In the genomic region with DNA sequence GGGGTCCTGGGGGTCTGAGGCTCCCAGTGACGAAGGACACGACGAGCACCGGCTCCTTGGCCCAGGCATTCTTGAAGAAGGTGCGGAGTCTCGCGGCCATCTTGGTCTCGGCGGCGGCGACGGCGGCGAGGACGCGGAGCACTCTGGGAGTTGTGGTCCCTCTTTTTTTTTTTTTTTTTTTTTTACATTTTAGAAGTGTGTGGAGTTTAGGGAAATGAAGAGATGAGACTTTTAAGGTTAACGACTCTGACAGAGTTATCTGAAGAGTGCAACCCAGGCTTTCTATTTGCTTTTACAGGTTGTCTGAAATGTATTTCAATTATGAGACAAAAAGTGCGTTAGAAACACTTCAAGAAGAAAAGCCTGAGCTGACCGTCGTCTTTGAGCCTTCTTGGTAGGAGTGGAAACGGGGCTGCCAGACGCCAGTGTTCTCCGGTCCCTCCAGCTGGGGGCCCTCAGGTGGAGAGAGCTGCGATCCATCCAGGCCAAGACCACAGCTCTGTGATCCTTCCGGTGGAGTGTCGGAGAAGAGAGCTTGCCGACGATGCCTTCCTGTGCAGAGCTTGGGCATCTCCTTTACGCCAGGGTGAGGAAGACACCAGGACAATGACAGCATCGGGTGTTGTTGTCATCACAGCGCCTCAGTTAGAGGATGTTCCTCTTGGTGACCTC, we compare ENCODE assay signal across 8 cellular contexts. TPM values are rescaled to one million over a fixed set of nuclear protein-coding genes. Genes with fewer than 3 reads are reported as not detected.
DNase-seq lines count a peak whose midpoint lies in the region; ATAC-seq, FAIRE-seq and TF ChIP-seq lines count a peak whose summit lies in the region.

No MANE protein-coding gene starts in this region.

- H3K27ac Mint-ChIP-seq in activated T-helper 17 cell treated with anti-CD3 and anti-CD28 coated beads, Interleukin-2, amount 50 U/mL, for 72 hours: no peak overlapping the region

- CTCF ChIA-PET in K562 (lab: Yijun Ruan, JAX; ENCODE audit: low intra/inter-chr PET ratio): no interaction called here

- H3K9ac ChIP-seq in K562 (ENCODE audit: insufficient read depth in 1 of 2, low read depth in 2 of 2, low read length in 2 of 2): peak overlapping the region; percentile 14 to 70; a peak in 2 of 4 replicates

- TF ChIP-seq RAD21 in K562 (CRISPR knock-in tag; conservative IDR thresholded peaks at IDR 0.05 in 1 of 2, IDR thresholded peaks at IDR 0.05 in 1 of 2): no peak

- BruUV-seq in K562 (replicated peaks; lab: Mats Ljungman, UMichigan): no TSS peak

- no peaks in the 10 kb centered on the region for H4K20me1 ChIP-seq in K562 (replicated peaks; ENCODE audit: control insufficient read depth, insufficient read depth, low read length)

- no peaks in the 10 kb centered on the region for H3K79me2 ChIP-seq in K562 (ENCODE audit: control insufficient read depth, insufficient read depth, low read length)

- peak; percentile 61 for TF ChIP-seq POLR2A in K562 (conservative IDR thresholded peaks at IDR 0.05)

- intact Hi-C loops in K562 (cut with micrococcal nuclease): no loop called here

- POLR2A ChIA-PET in K562 (lab: Yijun Ruan, JAX): interaction anchor here (1.3 to 1.7 kb wide), 2 partner anchors 23 to 60 kb away, joined by 3 to 5 read pairs; no protein-coding TSS in a partner anchor

- WGBS in K562 (ENCODE audit: insufficient coverage, low coverage, missing lambda C conversion rate): 16% methylated on average over 31 of the region's 31 CpGs
- WGBS in iPS DF 6.9 (ENCODE audit: insufficient coverage, insufficient read length): no CpG with 5 or more reads among the region's 31 CpGs

- H3K27ac ChIP-seq in K562 (ENCODE audit: extremely low read depth, low read depth, low read length) (no peak overlapping the region; the same call in 2 of the 3 replicates), iPS DF 6.9 (ENCODE audit: low read length) (no peak overlapping the region)

- H2AFZ ChIP-seq in K562 (ENCODE audit: low read depth, low read length): peak overlapping the region; percentile 89

- peak; percentile 37 for FAIRE-seq in K562 (lab: Jason Lieb, UNC)

- no peak overlapping the region for H3K4me3 Mint-ChIP-seq in activated T-helper 17 cell treated with anti-CD3 and anti-CD28 coated beads, Interleukin-2, amount 50 U/mL, for 72 hours

- DNase-seq in NCI-H510A treated with DMSO at 0.1 percent for 48 hours (lab: John Stamatoyannopoulos, UW) (peak; percentile 52), K562 (ENCODE audit: extremely low read depth in 1 of 4, low spot score in 3 of 4) (peak; percentile 57 to 74 (median 64)), iPS DF 6.9 (ENCODE audit: low read depth, low spot score) (peak; percentile 41), renal cortical epithelial cell (ENCODE audit: low read depth) (peak; percentile 31)
- DNase-seq in activated effector memory CD4-positive, alpha-beta T cell treated with Interleukin-2 at 50 U/mL for 16 hours: no peak

- 0 out of 6 replicates have a peak, but pooled peaks of 1 of the 3 experiments have one; percentile 13 for TF ChIP-seq CTCF in K562 (IDR thresholded peaks at IDR 0.05 in 2 of 3, conservative IDR thresholded peaks at IDR 0.05 in 1 of 3; ENCODE audit: insufficient read depth in 2 of 3, low read depth in 1 of 3, low read length in 3 of 3)

- H3K9me1 ChIP-seq in K562 (ENCODE audit: control insufficient read depth, insufficient read depth, low read length): no peaks in the 10 kb centered on the region

- no peaks in the 10 kb centered on the region for H3K27me3 Mint-ChIP-seq in activated T-helper 17 cell treated with anti-CD3 and anti-CD28 coated beads, Interleukin-2, amount 50 U/mL, for 72 hours

- peak; percentile 70 for ATAC-seq in GM19043 (IDR thresholded peaks at IDR 0.05; ENCODE audit: low read depth, unreplicated experiment)
- ATAC-seq in K562: peak; percentile 93
- ATAC-seq in HG02610 (IDR thresholded peaks at IDR 0.05; ENCODE audit: unreplicated experiment): no peak
- ATAC-seq in activated T-helper 17 cell treated with anti-CD3 and anti-CD28 coated beads, Interleukin-2, amount 50 U/mL, for 72 hours (replicated peaks): no peak

- no peaks in the 10 kb centered on the region for H3K4me1 Mint-ChIP-seq in activated T-helper 17 cell treated with anti-CD3 and anti-CD28 coated beads, Interleukin-2, amount 50 U/mL, for 72 hours

- peak overlapping the region; percentile 80 for H3K4me2 ChIP-seq in K562 (ENCODE audit: insufficient read depth, low read length)

- TF ChIP-seq EP300 in K562 (IDR thresholded peaks at IDR 0.05; ENCODE audit: low read length): no peak

- in situ Hi-C loops in K562 (cut with MboI): no loop called here

- H3K9me3 Mint-ChIP-seq in activated T-helper 17 cell treated with anti-CD3 and anti-CD28 coated beads, Interleukin-2, amount 50 U/mL, for 72 hours: no peaks in the 10 kb centered on the region

- H3K36me3 ChIP-seq in K562 (ENCODE audit: control insufficient read depth, insufficient read depth, low read length) (no peaks in the 10 kb centered on the region), iPS DF 6.9 (ENCODE audit: control insufficient read depth, insufficient read depth, low read length) (no peaks in the 10 kb centered on the region)

- no peaks in the 10 kb centered on the region for H3K9me3 ChIP-seq in K562 (replicated peaks; ENCODE audit: control insufficient read depth, insufficient read depth, low read depth, low read length)
- no peaks in the 10 kb centered on the region for H3K9me3 ChIP-seq in iPS DF 6.9 (ENCODE audit: control insufficient read depth, insufficient read depth, low read length)

- H3K4me1 ChIP-seq in K562 (replicated peaks in 1 of 2; ENCODE audit: control insufficient read depth in 2 of 2, insufficient read depth in 2 of 2, low read length in 2 of 2) (peaks cover 0 to 6% of the 10 kb centered on the region in 2 experiments; a peak in 2 of 5 replicates), iPS DF 6.9 (ENCODE audit: control insufficient read depth, insufficient read depth, low read length) (no peaks in the 10 kb centered on the region)

- H3K27me3 ChIP-seq in K562 (ENCODE audit: control insufficient read depth in 2 of 2, insufficient read depth in 2 of 2, low read length in 2 of 2) (peaks cover 35 to 52% of the 10 kb centered on the region in 2 experiments), iPS DF 6.9 (ENCODE audit: control insufficient read depth, insufficient read depth, low read length) (no peaks in the 10 kb centered on the region)

- H3K4me3 ChIP-seq in K562 (peak overlapping the region; percentile 26), iPS DF 6.9 (ENCODE audit: low read length) (peak overlapping the region; percentile 0; the same call in 1 of the 2 replicates)

- H3K36me3 Mint-ChIP-seq in activated T-helper 17 cell treated with anti-CD3 and anti-CD28 coated beads, Interleukin-2, amount 50 U/mL, for 72 hours (ENCODE audit: low read depth): peaks cover 63% of the 10 kb centered on the region

RNA-seq across cellular contexts. Expression of a gene that starts 9.7 kb away (rescaled TPM):
- not detected in 2 replicates for total RNA-seq in K562 (2011; cell fraction: chromatin; rRNA removed; ENCODE audit: low replicate concordance)
- total RNA-seq in K562 (2011; cell fraction: nucleolus; rRNA removed): not detected in 2 replicates
- not detected in 2 replicates for total RNA-seq in K562 (2011; cell fraction: nucleoplasm; rRNA removed)
- total RNA-seq in K562 (2014; rRNA removed): not detected in 2 replicates
- total RNA-seq in K562 (2014; rRNA removed; fragmentation: Illumina TruSeq; extraction: Trizol): not detected in 2 replicates
- total RNA-seq in K562 (2015; rRNA removed; fragmentation: Illumina TruSeq; extraction: Trizol): not detected in 2 replicates
- total RNA-seq in K562 (2021): not detected in 2 replicates
- not detected in 2 replicates for polyA plus RNA-seq in K562 (2011; rRNA removed)
- not detected in 2 replicates for polyA plus RNA-seq in K562 (2011; cell fraction: cytosol; rRNA removed)
- polyA plus RNA-seq in K562 (2011; cell fraction: nucleus; rRNA removed): not detected in 2 replicates
- not detected in 2 replicates for polyA plus RNA-seq in K562 (2012)
- polyA plus RNA-seq in K562 (2014; fragmentation: Illumina TruSeq; extraction: Trizol): not detected in 2 replicates
- not detected for polyA plus RNA-seq in K562 (2014; fragmentation: Nextera tagmentation; extraction: Ambion mirVana)
- polyA plus RNA-seq in K562 (2014; rRNA removed): not detected in 2 replicates
- polyA minus RNA-seq in K562 (2011; rRNA and poly(A)+ RNA removed): not detected in 2 replicates
- not detected in 2 replicates for polyA minus RNA-seq in K562 (2011; cell fraction: cytosol; rRNA and poly(A)+ RNA removed)
- polyA minus RNA-seq in K562 (2011; cell fraction: nucleus; rRNA and poly(A)+ RNA removed): not detected in 2 replicates
- not detected in 2 replicates for total RNA-seq in renal cortical epithelial cell
- total RNA-seq in activated T-helper 17 cell treated with anti-CD3 and anti-CD28 coated beads, Interleukin-2, amount 50 U/mL, for 72 hours: not detected

RNA-seq across cellular contexts. Expression of a gene that starts 32.3 kb away (rescaled TPM):
- total RNA-seq in K562 (2011; cell fraction: chromatin; rRNA removed; ENCODE audit: low replicate concordance): 0.09 TPM in 1 of 2 replicates, not detected in the other
- total RNA-seq in K562 (2011; cell fraction: nucleolus; rRNA removed): not detected in 2 replicates
- total RNA-seq in K562 (2011; cell fraction: nucleoplasm; rRNA removed): not detected in 2 replicates
- total RNA-seq in K562 (2014; rRNA removed) (not detected in 2 replicates), K562 (2014; rRNA removed; fragmentation: Illumina TruSeq; extraction: Trizol) (not detected in 2 replicates), K562 (2015; rRNA removed; fragmentation: Illumina TruSeq; extraction: Trizol) (not detected in 2 replicates), K562 (2021) (not detected in 2 replicates), renal cortical epithelial cell (0.70 and 9.9 TPM in 2 replicates)
- polyA plus RNA-seq in K562 (2011; rRNA removed) (not detected in 2 replicates), K562 (2014; fragmentation: Illumina TruSeq; extraction: Trizol) (not detected in 2 replicates), K562 (2014; fragmentation: Nextera tagmentation; extraction: Ambion mirVana) (not detected), K562 (2014; rRNA removed) (not detected in 2 replicates)
- not detected in 2 replicates for polyA plus RNA-seq in K562 (2011; cell fraction: cytosol; rRNA removed)
- polyA plus RNA-seq in K562 (2011; cell fraction: nucleus; rRNA removed): 0.07 TPM in 1 of 2 replicates, not detected in the other
- 0.01 and 0.29 TPM in 2 replicates for polyA plus RNA-seq in K562 (2012)
- not detected in 2 replicates for polyA minus RNA-seq in K562 (2011; rRNA and poly(A)+ RNA removed)
- not detected in 2 replicates for polyA minus RNA-seq in K562 (2011; cell fraction: cytosol; rRNA and poly(A)+ RNA removed)
- not detected in 2 replicates for polyA minus RNA-seq in K562 (2011; cell fraction: nucleus; rRNA and poly(A)+ RNA removed)
- 1 to 10 TPM in 1 of 2 donors, under 1 TPM in 1; 0.50 to 6.6 TPM for total RNA-seq in activated T-helper 17 cell treated with anti-CD3 and anti-CD28 coated beads, Interleukin-2, amount 50 U/mL, for 72 hours

Comparison
In these comparisons a context has a peak if more than half of its experiments do, and no peak if none do; other contexts are left out.
1. ATAC-seq: peak in GM19043 (single experiment) and K562 (single experiment); none in HG02610 (single experiment) and activated T-helper 17 cell treated with anti-CD3 and anti-CD28 coated beads, Interleukin-2, amount 50 U/mL, for 72 hours (single experiment).